In the genomic region with DNA sequence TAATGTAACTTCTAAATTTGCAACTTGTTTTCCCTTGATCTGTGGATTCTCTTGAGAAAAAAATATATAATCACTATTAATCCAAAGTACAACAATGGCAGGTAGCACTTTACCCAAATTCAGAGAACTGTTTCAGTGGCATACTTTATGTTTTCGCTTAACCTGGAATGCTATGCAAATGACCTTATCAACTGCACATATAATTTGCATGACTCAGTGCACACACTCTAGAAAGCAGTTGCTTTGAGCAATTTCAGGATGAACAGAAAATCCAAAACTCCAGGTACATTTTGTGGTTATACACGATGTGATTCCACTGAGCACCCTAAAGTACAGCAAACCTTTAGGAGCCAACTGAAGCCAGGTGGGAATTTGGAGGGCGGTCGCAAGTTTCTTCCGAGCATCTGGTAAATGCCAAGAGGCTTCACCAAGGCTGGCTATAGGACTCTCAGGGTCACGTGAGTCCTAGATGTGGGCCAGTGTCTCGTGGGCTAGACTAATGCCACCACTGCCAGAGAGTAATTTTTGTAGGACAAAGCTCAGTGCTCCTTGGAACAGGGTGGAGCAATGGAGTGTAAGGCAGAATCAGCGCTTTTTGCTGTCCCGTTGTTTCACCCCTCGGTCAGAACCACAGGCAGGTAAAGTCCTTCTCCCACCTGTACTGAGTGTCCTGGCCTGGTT, we compare ENCODE assay signal across 28 cellular contexts. TPM values are rescaled to one million over a fixed set of nuclear protein-coding genes. Genes with fewer than 3 reads are reported as not detected.
DNase-seq lines count a peak whose midpoint lies in the region; ATAC-seq, FAIRE-seq and TF ChIP-seq lines count a peak whose summit lies in the region.
"Had no signal": no experiment of that assay in that cellular context is flagged by ENCODE, and none has a peak within 500 bp of the region (broad histone marks: within the 10 kb centered on the region; RNA-seq: fewer than 3 reads in every experiment).

No MANE protein-coding gene starts in this region.

- H3K27ac ChIP-seq in K562 (ENCODE audit: extremely low read depth, low read depth, low read length), result no peak overlapping the region
- H3K27ac ChIP-seq in HepG2 (ENCODE audit: extremely low read length, insufficient read depth, low read length), result peak overlapping the region; percentile 95
- H3K27ac ChIP-seq: 22Rv1, BLaER1, KMS-11, SK-N-MC had no signal

- H3K9me3 ChIP-seq in K562 (replicated peaks; ENCODE audit: control insufficient read depth, insufficient read depth, low read depth, low read length) (no peaks in the 10 kb centered on the region), HepG2 (ENCODE audit: low read length) (peaks cover 3% of the 10 kb centered on the region; the same call in 1 of the 2 replicates)
- H3K9me3 ChIP-seq: Caco-2 had no signal

- H3K4me3 ChIP-seq in K562 (no peak overlapping the region), HepG2 (replicated peaks in 1 of 3; ENCODE audit: insufficient read depth in 1 of 3, low read depth in 2 of 3, low read length in 3 of 3) (no peak overlapping the region)
- H3K4me3 ChIP-seq: BLaER1, SK-N-MC had no signal

- in situ Hi-C loops in K562 (cut with MboI), result loop anchor here (25.0 kb wide), 1 partner anchor 830 kb away; no protein-coding TSS in a partner anchor
- in situ Hi-C loops in HepG2 (cut with HindIII; ENCODE audit: extremely low pct_ligation_motif_present, low pct_unique_long_range_greater_than_20kb), result no loop called here

- H3K9ac ChIP-seq in K562 (ENCODE audit: insufficient read depth in 1 of 2, low read depth in 2 of 2, low read length in 2 of 2) (no peak overlapping the region), HepG2 (ENCODE audit: insufficient read depth, low read depth, low read length) (no peak overlapping the region)
- H3K9ac ChIP-seq: BLaER1, KMS-11 had no signal

- intact Hi-C loops in K562 (cut with micrococcal nuclease), result no loop called here
- intact Hi-C loops in HepG2 (cut with micrococcal nuclease; ENCODE audit: unreplicated experiment), result no loop called here

- H4K20me1 ChIP-seq in K562 (replicated peaks; ENCODE audit: control insufficient read depth, insufficient read depth, low read length) (no peaks in the 10 kb centered on the region), HepG2 (ENCODE audit: insufficient read depth, low read length) (no peaks in the 10 kb centered on the region)
- H4K20me1 ChIP-seq: BLaER1 had no signal

- 0% methylated on average over 10 of the region's 10 CpGs for WGBS in K562 (ENCODE audit: insufficient coverage, low coverage, missing lambda C conversion rate)
- 89% methylated on average over 9 of the region's 10 CpGs for WGBS in HepG2 (ENCODE audit: low lambda C conversion rate)

- ATAC-seq in K562 (no peak), HepG2 (no peak), GM18858 (IDR thresholded peaks at IDR 0.05; ENCODE audit: unreplicated experiment) (no peak), omental fat pad (ENCODE audit: low FRiP score) (no peak)

- TF ChIP-seq RAD21 in K562 (CRISPR knock-in tag; conservative IDR thresholded peaks at IDR 0.05 in 1 of 2, IDR thresholded peaks at IDR 0.05 in 1 of 2) (no peak), HepG2 (CRISPR knock-in tag; IDR thresholded peaks at IDR 0.05) (no peak)

- H3K79me2 ChIP-seq in K562 (ENCODE audit: control insufficient read depth, insufficient read depth, low read length) (no peaks in the 10 kb centered on the region), HepG2 (ENCODE audit: insufficient read depth, low read length) (no peaks in the 10 kb centered on the region)

- no peak for TF ChIP-seq EP300 in K562 (IDR thresholded peaks at IDR 0.05; ENCODE audit: low read length)
- no peak for TF ChIP-seq EP300 in HepG2 (IDR thresholded peaks at IDR 0.05; ENCODE audit: low read depth in 2 of 2, low read length in 2 of 2)
- no peak for TF ChIP-seq EP300 in HepG2 (CRISPR knock-in tag; IDR thresholded peaks at IDR 0.05; ENCODE audit: borderline replicate concordance)

- H2AFZ ChIP-seq in K562 (ENCODE audit: low read depth, low read length) (no peak overlapping the region), HepG2 (ENCODE audit: low read length) (no peak overlapping the region)

- FAIRE-seq in K562 (lab: Jason Lieb, UNC) (no peak), HepG2 (lab: Jason Lieb, UNC) (no peak)
- FAIRE-seq: G401.6, GM12892 had no signal

- no peaks in the 10 kb centered on the region for H3K9me1 ChIP-seq in K562 (ENCODE audit: control insufficient read depth, insufficient read depth, low read length)

- DNase-seq in EH (ENCODE audit: low read depth) (peak; percentile 5), NCI-H1048 (lab: John Stamatoyannopoulos, UW) (peak; percentile 48), K562 (ENCODE audit: extremely low read depth in 1 of 4, low spot score in 3 of 4) (no peak), HepG2 (ENCODE audit: low spot score) (no peak), mesenteric fat pad (ENCODE audit: low spot score) (no peak), omental fat pad (ENCODE audit: low spot score) (no peak)
- no peak for DNase-seq in activated CD4-positive, alpha-beta T cell treated with anti-CD3 and anti-CD28 coated beads for 48 hours
- DNase-seq: ACHN; Caco-2; CD4-positive, alpha-beta memory T cell; DMS 273 treated with DMSO at 0.1 percent for 48 hours; DMS79 treated with DMSO at 0.1 percent for 48 hours; NCI-H1105 treated with DMSO at 0.1 percent for 48 hours; NCI-H2029 treated with DMSO at 0.1 percent for 48 hours; NCI-H2171; NCI-H345; NCI-H524; OCI-M1; Right ventricle myocardium superior; SW 1271 had no signal

- BruUV-seq in K562 (replicated peaks; lab: Mats Ljungman, UMichigan) (no TSS peak), HepG2 (replicated peaks; lab: Mats Ljungman, UMichigan) (no TSS peak)

- POLR2A ChIA-PET in K562 (lab: Yijun Ruan, JAX), result no interaction called here
- POLR2A ChIA-PET in HepG2 (lab: Yijun Ruan, JAX), result no interaction called here

- H3K36me3 ChIP-seq in K562 (ENCODE audit: control insufficient read depth, insufficient read depth, low read length), result no peaks in the 10 kb centered on the region
- no peaks in the 10 kb centered on the region for H3K36me3 ChIP-seq in HepG2 (replicated peaks in 1 of 2; ENCODE audit: control insufficient read depth in 1 of 2, insufficient read depth in 2 of 2, low read length in 2 of 2)
- H3K36me3 ChIP-seq: BLaER1 had no signal

- H3K4me2 ChIP-seq in K562 (ENCODE audit: insufficient read depth, low read length) (no peak overlapping the region), HepG2 (ENCODE audit: low read depth, low read length) (no peak overlapping the region)
- H3K4me2 ChIP-seq: BLaER1, KMS-11 had no signal

- H3K4me1 ChIP-seq in K562 (replicated peaks in 1 of 2; ENCODE audit: control insufficient read depth in 2 of 2, insufficient read depth in 2 of 2, low read length in 2 of 2) (no peaks in the 10 kb centered on the region), HepG2 (ENCODE audit: insufficient read depth, low read length) (peaks cover 29% of the 10 kb centered on the region)
- H3K4me1 ChIP-seq: BLaER1, Caco-2 had no signal

- no peak for TF ChIP-seq CTCF in K562 (IDR thresholded peaks at IDR 0.05 in 2 of 3, conservative IDR thresholded peaks at IDR 0.05 in 1 of 3; ENCODE audit: insufficient read depth in 2 of 3, low read depth in 1 of 3, low read length in 3 of 3)
- no peak for TF ChIP-seq CTCF in HepG2 (CRISPR knock-in tag; IDR thresholded peaks at IDR 0.05)
- TF ChIP-seq CTCF in omental fat pad (IDR thresholded peaks at IDR 0.05), result no peak

- H3K27me3 ChIP-seq in K562 (ENCODE audit: control insufficient read depth in 2 of 2, insufficient read depth in 2 of 2, low read length in 2 of 2) (peaks cover 18 to 20% of the 10 kb centered on the region in 2 experiments; a peak in 4 of 5 replicates), HepG2 (ENCODE audit: control insufficient read depth in 1 of 2, insufficient read depth in 2 of 2, low read length in 2 of 2) (no peaks in the 10 kb centered on the region)
- H3K27me3 ChIP-seq: BLaER1 had no signal

- CTCF ChIA-PET in K562 (lab: Yijun Ruan, JAX; ENCODE audit: low intra/inter-chr PET ratio) (interaction anchor here (0.7 kb wide), 1 partner anchor 433 kb away, joined by 3 read pairs; no protein-coding TSS in a partner anchor), HepG2 (lab: Yijun Ruan, JAX; ENCODE audit: low intra/inter-chr PET ratio, low total read pairs) (no interaction called here)

- no peak for TF ChIP-seq POLR2A in K562 (conservative IDR thresholded peaks at IDR 0.05)
- no peak for TF ChIP-seq POLR2A in HepG2 (IDR thresholded peaks at IDR 0.05; ENCODE audit: insufficient read depth in 1 of 2, low read depth in 2 of 2, low read length in 2 of 2)

RNA-seq across cellular contexts. Expression of a gene that starts 37.3 kb away (rescaled TPM):
- not detected in 2 replicates for total RNA-seq in K562 (2011; cell fraction: chromatin; rRNA removed; ENCODE audit: low replicate concordance)
- total RNA-seq in K562 (2011; cell fraction: nucleolus; rRNA removed), result not detected in 2 replicates
- 1.2 TPM in 1 of 2 replicates, not detected in the other for total RNA-seq in K562 (2011; cell fraction: nucleoplasm; rRNA removed)
- total RNA-seq in K562 (2014; rRNA removed), result not detected in 2 replicates
- total RNA-seq in K562 (2014; rRNA removed; fragmentation: Illumina TruSeq; extraction: Trizol), result not detected in 2 replicates
- total RNA-seq in K562 (2015; rRNA removed; fragmentation: Illumina TruSeq; extraction: Trizol), result 0.38 TPM in 1 of 2 replicates, not detected in the other
- 0.51 and 0.58 TPM in 2 replicates for total RNA-seq in K562 (2021)
- not detected in 2 replicates for polyA plus RNA-seq in K562 (2011; rRNA removed)
- not detected in 2 replicates for polyA plus RNA-seq in K562 (2011; cell fraction: cytosol; rRNA removed)
- polyA plus RNA-seq in K562 (2011; cell fraction: nucleus; rRNA removed), result 0.63 TPM in 1 of 2 replicates, not detected in the other
- polyA plus RNA-seq in K562 (2012), result 1.4 TPM in 1 of 2 replicates, not detected in the other
- polyA plus RNA-seq in K562 (2014; fragmentation: Illumina TruSeq; extraction: Trizol), result not detected in 2 replicates
- under 1 TPM in 1 of 2 experiments, not detected in 1; 0.13 TPM for polyA plus RNA-seq in K562 (2014; fragmentation: Nextera tagmentation; extraction: Ambion mirVana)
- polyA plus RNA-seq in K562 (2014; rRNA removed), result not detected in 2 replicates
- polyA minus RNA-seq in K562 (2011; rRNA and poly(A)+ RNA removed), result not detected in 2 replicates
- not detected in 2 replicates for polyA minus RNA-seq in K562 (2011; cell fraction: cytosol; rRNA and poly(A)+ RNA removed)
- not detected in 2 replicates for polyA minus RNA-seq in K562 (2011; cell fraction: nucleus; rRNA and poly(A)+ RNA removed)
- 4.6 and 7.9 TPM in 2 replicates for total RNA-seq in HepG2 (2016; rRNA removed; fragmentation: Illumina TruSeq; extraction: Trizol)
- 2.6 and 5.4 TPM in 2 replicates for total RNA-seq in HepG2 (2016; cell fraction: cytosol; rRNA removed; fragmentation: Illumina TruSeq; extraction: Trizol; ENCODE audit: low read depth)
- 4.1 and 7.2 TPM in 2 replicates for total RNA-seq in HepG2 (2016; cell fraction: insoluble cytoplasmic fraction; rRNA removed; fragmentation: Illumina TruSeq; extraction: Trizol)
- 6.9 and 7.7 TPM in 2 replicates for total RNA-seq in HepG2 (2016; cell fraction: membrane; rRNA removed; fragmentation: Illumina TruSeq; extraction: Trizol)
- total RNA-seq in HepG2 (2016; cell fraction: nucleus; rRNA removed; fragmentation: Illumina TruSeq; extraction: Trizol), result 5.3 and 6.5 TPM in 2 replicates
- polyA plus RNA-seq in HepG2 (2011; rRNA removed), result 3.2 and 3.6 TPM in 2 replicates
- polyA plus RNA-seq in HepG2 (2011; cell fraction: cytosol; rRNA removed), result 2.2 and 3.7 TPM in 2 replicates
- polyA plus RNA-seq in HepG2 (2011; cell fraction: nucleus; rRNA removed), result 1.9 and 2.6 TPM in 2 replicates
- 3.9 and 8.5 TPM in 2 replicates for polyA plus RNA-seq in HepG2 (2012)
- polyA plus RNA-seq in HepG2 (2016; cell fraction: cytosol; fragmentation: Illumina TruSeq; extraction: Trizol; ENCODE audit: low read depth), result 1.9 and 2.1 TPM in 2 replicates
- polyA plus RNA-seq in HepG2 (2016; cell fraction: insoluble cytoplasmic fraction; fragmentation: Illumina TruSeq; extraction: Trizol; ENCODE audit: low read depth), result 3.3 and 4.2 TPM in 2 replicates
- 3.1 and 5.1 TPM in 2 replicates for polyA plus RNA-seq in HepG2 (2016; cell fraction: membrane; fragmentation: Illumina TruSeq; extraction: Trizol; ENCODE audit: low read depth)
- 3.9 and 4.6 TPM in 2 replicates for polyA plus RNA-seq in HepG2 (2016; cell fraction: nucleus; fragmentation: Illumina TruSeq; extraction: Trizol; ENCODE audit: insufficient read depth, low read depth)
- polyA minus RNA-seq in HepG2 (2011; rRNA and poly(A)+ RNA removed; ENCODE audit: low replicate concordance), result 0.35 and 2.7 TPM in 2 replicates
- polyA minus RNA-seq in HepG2 (2011; cell fraction: cytosol; rRNA and poly(A)+ RNA removed), result 2.3 and 3.3 TPM in 2 replicates
- 6.1 and 8.1 TPM in 2 replicates for polyA minus RNA-seq in HepG2 (2011; cell fraction: nucleus; rRNA and poly(A)+ RNA removed)
- 5.2 TPM for total RNA-seq in mesenteric fat pad
- total RNA-seq in omental fat pad, result 10 to 100 TPM in 1 of 4 donors, 1 to 10 TPM in 3; 2.8 to 13.9 (median 4.4) TPM

RNA-seq across cellular contexts. Expression of a gene that starts 37.4 kb away (rescaled TPM):
- total RNA-seq in K562 (2011; cell fraction: chromatin; rRNA removed; ENCODE audit: low replicate concordance), result not detected in 2 replicates
- not detected in 2 replicates for total RNA-seq in K562 (2011; cell fraction: nucleolus; rRNA removed)
- not detected in 2 replicates for total RNA-seq in K562 (2011; cell fraction: nucleoplasm; rRNA removed)
- total RNA-seq in K562 (2014; rRNA removed), result not detected in 2 replicates
- total RNA-seq in K562 (2014; rRNA removed; fragmentation: Illumina TruSeq; extraction: Trizol), result not detected in 2 replicates
- not detected in 2 replicates for total RNA-seq in K562 (2015; rRNA removed; fragmentation: Illumina TruSeq; extraction: Trizol)
- not detected in 2 replicates for total RNA-seq in K562 (2021)
- polyA plus RNA-seq in K562 (2011; rRNA removed), result not detected in 2 replicates
- polyA plus RNA-seq in K562 (2011; cell fraction: cytosol; rRNA removed), result not detected in 2 replicates
- not detected in 2 replicates for polyA plus RNA-seq in K562 (2011; cell fraction: nucleus; rRNA removed)
- not detected in 2 replicates for polyA plus RNA-seq in K562 (2012)
- polyA plus RNA-seq in K562 (2014; fragmentation: Illumina TruSeq; extraction: Trizol), result not detected in 2 replicates
- polyA plus RNA-seq in K562 (2014; fragmentation: Nextera tagmentation; extraction: Ambion mirVana), result not detected
- not detected in 2 replicates for polyA plus RNA-seq in K562 (2014; rRNA removed)
- not detected in 2 replicates for polyA minus RNA-seq in K562 (2011; rRNA and poly(A)+ RNA removed)
- polyA minus RNA-seq in K562 (2011; cell fraction: cytosol; rRNA and poly(A)+ RNA removed), result not detected in 2 replicates
- polyA minus RNA-seq in K562 (2011; cell fraction: nucleus; rRNA and poly(A)+ RNA removed), result not detected in 2 replicates
- total RNA-seq in HepG2 (2016; rRNA removed; fragmentation: Illumina TruSeq; extraction: Trizol), result 18.8 and 24.1 TPM in 2 replicates
- 3.8 and 4.2 TPM in 2 replicates for total RNA-seq in HepG2 (2016; cell fraction: cytosol; rRNA removed; fragmentation: Illumina TruSeq; extraction: Trizol; ENCODE audit: low read depth)
- 20.1 and 22.9 TPM in 2 replicates for total RNA-seq in HepG2 (2016; cell fraction: insoluble cytoplasmic fraction; rRNA removed; fragmentation: Illumina TruSeq; extraction: Trizol)
- 9.9 and 10.6 TPM in 2 replicates for total RNA-seq in HepG2 (2016; cell fraction: membrane; rRNA removed; fragmentation: Illumina TruSeq; extraction: Trizol)
- 12.4 and 16.0 TPM in 2 replicates for total RNA-seq in HepG2 (2016; cell fraction: nucleus; rRNA removed; fragmentation: Illumina TruSeq; extraction: Trizol)
- 11.4 and 13.8 TPM in 2 replicates for polyA plus RNA-seq in HepG2 (2011; rRNA removed)
- 7.9 and 9.3 TPM in 2 replicates for polyA plus RNA-seq in HepG2 (2011; cell fraction: cytosol; rRNA removed)
- polyA plus RNA-seq in HepG2 (2011; cell fraction: nucleus; rRNA removed), result 9.9 and 17.2 TPM in 2 replicates
- 17.3 and 29.7 TPM in 2 replicates for polyA plus RNA-seq in HepG2 (2012)
- polyA plus RNA-seq in HepG2 (2016; cell fraction: cytosol; fragmentation: Illumina TruSeq; extraction: Trizol; ENCODE audit: low read depth), result 4.8 and 5.9 TPM in 2 replicates
- polyA plus RNA-seq in HepG2 (2016; cell fraction: insoluble cytoplasmic fraction; fragmentation: Illumina TruSeq; extraction: Trizol; ENCODE audit: low read depth), result 24.9 and 32.3 TPM in 2 replicates
- polyA plus RNA-seq in HepG2 (2016; cell fraction: membrane; fragmentation: Illumina TruSeq; extraction: Trizol; ENCODE audit: low read depth), result 7.8 and 10.1 TPM in 2 replicates
- polyA plus RNA-seq in HepG2 (2016; cell fraction: nucleus; fragmentation: Illumina TruSeq; extraction: Trizol; ENCODE audit: insufficient read depth, low read depth), result 41.7 and 45.7 TPM in 2 replicates
- polyA minus RNA-seq in HepG2 (2011; rRNA and poly(A)+ RNA removed; ENCODE audit: low replicate concordance), result 8.8 TPM in 1 of 2 replicates, not detected in the other
- polyA minus RNA-seq in HepG2 (2011; cell fraction: cytosol; rRNA and poly(A)+ RNA removed), result 3.7 and 5.3 TPM in 2 replicates
- polyA minus RNA-seq in HepG2 (2011; cell fraction: nucleus; rRNA and poly(A)+ RNA removed), result 18.4 and 18.5 TPM in 2 replicates
- total RNA-seq in mesenteric fat pad, result 60.6 TPM
- total RNA-seq in omental fat pad, result 10 to 100 TPM; 20.8 to 37.2 (median 25.0) TPM
- total RNA-seq: Caco-2; CD4-positive, alpha-beta memory T cell; H4 had no signal
- polyA plus RNA-seq: CD4-positive, alpha-beta memory T cell had no signal

RNA-seq across cellular contexts. Expression of a gene that starts 47.1 kb away (rescaled TPM):
- total RNA-seq in K562 (2011; cell fraction: chromatin; rRNA removed; ENCODE audit: low replicate concordance), result 3.2 and 3.3 TPM in 2 replicates
- 3.7 TPM in 2 replicates for total RNA-seq in K562 (2011; cell fraction: nucleolus; rRNA removed)
- 4.0 and 6.5 TPM in 2 replicates for total RNA-seq in K562 (2011; cell fraction: nucleoplasm; rRNA removed)
- total RNA-seq in K562 (2014; rRNA removed) (1.7 and 2.9 TPM in 2 replicates), K562 (2014; rRNA removed; fragmentation: Illumina TruSeq; extraction: Trizol) (3.2 TPM in 2 replicates), K562 (2015; rRNA removed; fragmentation: Illumina TruSeq; extraction: Trizol) (4.5 and 4.6 TPM in 2 replicates), K562 (2021) (3.2 and 3.3 TPM in 2 replicates), HepG2 (2016; rRNA removed; fragmentation: Illumina TruSeq; extraction: Trizol) (29.5 and 52.6 TPM in 2 replicates), mesenteric fat pad (16.7 TPM), omental fat pad (10 to 100 TPM; 15.4 to 22.7 (median 15.8) TPM)
- polyA plus RNA-seq in K562 (2011; rRNA removed) (1.7 and 3.1 TPM in 2 replicates), K562 (2014; fragmentation: Illumina TruSeq; extraction: Trizol) (1.7 and 2.4 TPM in 2 replicates), K562 (2014; fragmentation: Nextera tagmentation; extraction: Ambion mirVana) (under 1 TPM; 0.52 to 0.68 TPM), K562 (2014; rRNA removed) (1.4 and 2.8 TPM in 2 replicates), HepG2 (2011; rRNA removed) (60.8 and 66.4 TPM in 2 replicates)
- 1.4 and 2.9 TPM in 2 replicates for polyA plus RNA-seq in K562 (2011; cell fraction: cytosol; rRNA removed)
- 0.58 and 0.88 TPM in 2 replicates for polyA plus RNA-seq in K562 (2011; cell fraction: nucleus; rRNA removed)
- polyA plus RNA-seq in K562 (2012), result 2.0 and 2.4 TPM in 2 replicates
- 2.8 and 4.6 TPM in 2 replicates for polyA minus RNA-seq in K562 (2011; rRNA and poly(A)+ RNA removed)
- 2.2 and 4.1 TPM in 2 replicates for polyA minus RNA-seq in K562 (2011; cell fraction: cytosol; rRNA and poly(A)+ RNA removed)
- 1.2 and 1.3 TPM in 2 replicates for polyA minus RNA-seq in K562 (2011; cell fraction: nucleus; rRNA and poly(A)+ RNA removed)
- 31.9 and 35.6 TPM in 2 replicates for total RNA-seq in HepG2 (2016; cell fraction: cytosol; rRNA removed; fragmentation: Illumina TruSeq; extraction: Trizol; ENCODE audit: low read depth)
- total RNA-seq in HepG2 (2016; cell fraction: insoluble cytoplasmic fraction; rRNA removed; fragmentation: Illumina TruSeq; extraction: Trizol), result 27.5 and 50.9 TPM in 2 replicates
- total RNA-seq in HepG2 (2016; cell fraction: membrane; rRNA removed; fragmentation: Illumina TruSeq; extraction: Trizol), result 31.2 TPM in 2 replicates
- total RNA-seq in HepG2 (2016; cell fraction: nucleus; rRNA removed; fragmentation: Illumina TruSeq; extraction: Trizol), result 68.6 and 68.7 TPM in 2 replicates
- polyA plus RNA-seq in HepG2 (2011; cell fraction: cytosol; rRNA removed), result 47.7 and 50.6 TPM in 2 replicates
- polyA plus RNA-seq in HepG2 (2011; cell fraction: nucleus; rRNA removed), result 32.8 and 34.4 TPM in 2 replicates
- 36.1 and 38.1 TPM in 2 replicates for polyA plus RNA-seq in HepG2 (2012)
- 6.9 and 7.3 TPM in 2 replicates for polyA plus RNA-seq in HepG2 (2016; cell fraction: cytosol; fragmentation: Illumina TruSeq; extraction: Trizol; ENCODE audit: low read depth)
- 20.7 and 24.7 TPM in 2 replicates for polyA plus RNA-seq in HepG2 (2016; cell fraction: insoluble cytoplasmic fraction; fragmentation: Illumina TruSeq; extraction: Trizol; ENCODE audit: low read depth)
- polyA plus RNA-seq in HepG2 (2016; cell fraction: membrane; fragmentation: Illumina TruSeq; extraction: Trizol; ENCODE audit: low read depth), result 10.7 and 11.5 TPM in 2 replicates
- polyA plus RNA-seq in HepG2 (2016; cell fraction: nucleus; fragmentation: Illumina TruSeq; extraction: Trizol; ENCODE audit: insufficient read depth, low read depth), result 62.9 and 65.1 TPM in 2 replicates
- 13.2 and 89.5 TPM in 2 replicates for polyA minus RNA-seq in HepG2 (2011; rRNA and poly(A)+ RNA removed; ENCODE audit: low replicate concordance)
- polyA minus RNA-seq in HepG2 (2011; cell fraction: cytosol; rRNA and poly(A)+ RNA removed), result 71.8 and 79.4 TPM in 2 replicates
- polyA minus RNA-seq in HepG2 (2011; cell fraction: nucleus; rRNA and poly(A)+ RNA removed), result 74.4 and 82.4 TPM in 2 replicates

Comparison
In these comparisons a context has a peak if more than half of its experiments do, and no peak if none do; other contexts are left out.
1. DNase-seq: peak in EH (single experiment) and NCI-H1048 (single experiment); none in K562 (0 of 4), HepG2 (single experiment), activated CD4-positive, alpha-beta T cell treated with anti-CD3 and anti-CD28 coated beads for 48 hours (single experiment), mesenteric fat pad (single experiment) and omental fat pad (single experiment).